1 cellular context compared by ENCODE assay signal in the genomic region with DNA sequence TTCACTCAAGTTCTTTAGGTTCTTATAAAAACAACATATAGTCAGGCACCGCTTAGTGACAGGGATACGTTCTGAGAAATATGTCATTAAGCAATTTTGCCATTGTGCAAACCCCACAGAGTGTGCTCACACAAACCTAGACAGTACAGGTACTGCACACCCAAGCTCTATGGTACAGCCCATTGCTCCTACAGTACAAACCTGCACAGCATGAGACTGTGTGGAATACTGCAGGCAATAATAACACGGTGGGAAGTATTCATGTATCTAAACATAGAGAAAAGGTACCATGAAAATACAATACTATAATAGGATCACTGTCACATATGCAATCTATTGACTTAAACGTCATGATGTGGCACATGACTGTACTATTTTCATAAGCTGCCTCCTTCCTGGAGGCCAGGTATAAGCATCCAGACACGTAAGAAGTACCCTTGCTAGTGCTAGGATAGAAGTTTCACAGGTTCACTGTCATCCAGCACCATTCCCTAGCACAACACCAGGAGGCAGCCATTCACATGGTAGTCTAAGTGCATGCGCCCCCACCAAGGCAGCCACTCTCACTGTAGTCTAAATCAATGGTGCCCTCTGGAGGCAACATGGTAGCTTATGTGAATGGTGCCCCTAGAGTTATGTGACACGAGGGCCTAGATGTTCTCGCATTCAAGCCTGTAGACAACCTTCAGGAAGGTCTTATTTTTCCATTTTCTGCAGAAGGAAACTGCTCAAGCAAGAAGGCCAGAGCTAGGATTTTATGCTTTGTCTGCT.
TF ChIP-seq lines count a peak whose summit lies in the region.

No MANE protein-coding gene starts in this region.

TF ChIP-seq in K562, 482 proteins besides CTCF, POLR2A, EP300 and RAD21 (continued from another document and continues in another):
- TF ChIP-seq, protein P1, sequence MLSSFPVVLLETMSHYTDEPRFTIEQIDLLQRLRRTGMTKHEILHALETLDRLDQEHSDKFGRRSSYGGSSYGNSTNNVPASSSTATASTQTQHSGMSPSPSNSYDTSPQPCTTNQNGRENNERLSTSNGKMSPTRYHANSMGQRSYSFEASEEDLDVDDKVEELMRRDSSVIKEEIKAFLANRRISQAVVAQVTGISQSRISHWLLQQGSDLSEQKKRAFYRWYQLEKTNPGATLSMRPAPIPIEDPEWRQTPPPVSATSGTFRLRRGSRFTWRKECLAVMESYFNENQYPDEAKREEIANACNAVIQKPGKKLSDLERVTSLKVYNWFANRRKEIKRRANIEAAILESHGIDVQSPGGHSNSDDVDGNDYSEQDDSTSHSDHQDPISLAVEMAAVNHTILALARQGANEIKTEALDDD (IDR thresholded peaks at IDR 0.05), result peak; percentile 45; the same call in 1 of the 2 replicates
- TF ChIP-seq ZNF175 (CRISPR knock-in tag; IDR thresholded peaks at IDR 0.05; ENCODE audit: low read depth), result 0 out of 2 replicates have a peak, but pooled peaks have one; percentile 30
- no peak for TF ChIP-seq MED1 (CRISPR knock-in tag; IDR thresholded peaks at IDR 0.05; ENCODE audit: borderline replicate concordance)
- no peak for TF ChIP-seq FOXJ3 (CRISPR knock-in tag; IDR thresholded peaks at IDR 0.05)
- TF ChIP-seq, protein P2, sequence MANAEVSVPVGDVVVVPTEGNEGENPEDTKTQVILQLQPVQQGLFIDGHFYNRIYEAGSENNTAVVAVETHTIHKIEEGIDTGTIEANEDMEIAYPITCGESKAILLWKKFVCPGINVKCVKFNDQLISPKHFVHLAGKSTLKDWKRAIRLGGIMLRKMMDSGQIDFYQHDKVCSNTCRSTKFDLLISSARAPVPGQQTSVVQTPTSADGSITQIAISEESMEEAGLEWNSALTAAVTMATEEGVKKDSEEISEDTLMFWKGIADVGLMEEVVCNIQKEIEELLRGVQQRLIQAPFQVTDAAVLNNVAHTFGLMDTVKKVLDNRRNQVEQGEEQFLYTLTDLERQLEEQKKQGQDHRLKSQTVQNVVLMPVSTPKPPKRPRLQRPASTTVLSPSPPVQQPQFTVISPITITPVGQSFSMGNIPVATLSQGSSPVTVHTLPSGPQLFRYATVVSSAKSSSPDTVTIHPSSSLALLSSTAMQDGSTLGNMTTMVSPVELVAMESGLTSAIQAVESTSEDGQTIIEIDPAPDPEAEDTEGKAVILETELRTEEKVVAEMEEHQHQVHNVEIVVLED (CRISPR knock-in tag; IDR thresholded peaks at IDR 0.05), result no peak
- TF ChIP-seq, protein P3, sequence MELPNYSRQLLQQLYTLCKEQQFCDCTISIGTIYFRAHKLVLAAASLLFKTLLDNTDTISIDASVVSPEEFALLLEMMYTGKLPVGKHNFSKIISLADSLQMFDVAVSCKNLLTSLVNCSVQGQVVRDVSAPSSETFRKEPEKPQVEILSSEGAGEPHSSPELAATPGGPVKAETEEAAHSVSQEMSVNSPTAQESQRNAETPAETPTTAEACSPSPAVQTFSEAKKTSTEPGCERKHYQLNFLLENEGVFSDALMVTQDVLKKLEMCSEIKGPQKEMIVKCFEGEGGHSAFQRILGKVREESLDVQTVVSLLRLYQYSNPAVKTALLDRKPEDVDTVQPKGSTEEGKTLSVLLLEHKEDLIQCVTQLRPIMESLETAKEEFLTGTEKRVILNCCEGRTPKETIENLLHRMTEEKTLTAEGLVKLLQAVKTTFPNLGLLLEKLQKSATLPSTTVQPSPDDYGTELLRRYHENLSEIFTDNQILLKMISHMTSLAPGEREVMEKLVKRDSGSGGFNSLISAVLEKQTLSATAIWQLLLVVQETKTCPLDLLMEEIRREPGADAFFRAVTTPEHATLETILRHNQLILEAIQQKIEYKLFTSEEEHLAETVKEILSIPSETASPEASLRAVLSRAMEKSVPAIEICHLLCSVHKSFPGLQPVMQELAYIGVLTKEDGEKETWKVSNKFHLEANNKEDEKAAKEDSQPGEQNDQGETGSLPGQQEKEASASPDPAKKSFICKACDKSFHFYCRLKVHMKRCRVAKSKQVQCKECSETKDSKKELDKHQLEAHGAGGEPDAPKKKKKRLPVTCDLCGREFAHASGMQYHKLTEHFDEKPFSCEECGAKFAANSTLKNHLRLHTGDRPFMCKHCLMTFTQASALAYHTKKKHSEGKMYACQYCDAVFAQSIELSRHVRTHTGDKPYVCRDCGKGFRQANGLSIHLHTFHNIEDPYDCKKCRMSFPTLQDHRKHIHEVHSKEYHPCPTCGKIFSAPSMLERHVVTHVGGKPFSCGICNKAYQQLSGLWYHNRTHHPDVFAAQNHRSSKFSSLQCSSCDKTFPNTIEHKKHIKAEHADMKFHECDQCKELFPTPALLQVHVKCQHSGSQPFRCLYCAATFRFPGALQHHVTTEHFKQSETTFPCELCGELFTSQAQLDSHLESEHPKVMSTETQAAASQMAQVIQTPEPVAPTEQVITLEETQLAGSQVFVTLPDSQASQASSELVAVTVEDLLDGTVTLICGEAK (IDR thresholded peaks at IDR 0.05), result no peak; the same call in 1 of the 2 replicates
- TF ChIP-seq, protein P3 (CRISPR knock-in tag; IDR thresholded peaks at IDR 0.05), result no peak
- peak; percentile 63; the same call in 1 of the 2 replicates for TF ChIP-seq ZNF212 (CRISPR knock-in tag; IDR thresholded peaks at IDR 0.05)
- TF ChIP-seq FOXM1 (IDR thresholded peaks at IDR 0.05; ENCODE audit: low read depth), result no peak; the same call in 1 of the 2 replicates
- TF ChIP-seq FOXM1 (CRISPR knock-in tag; IDR thresholded peaks at IDR 0.05; ENCODE audit: low read depth), result no peak
- 0 out of 2 replicates have a peak, but pooled peaks have one; percentile 35 for TF ChIP-seq CEBPG (CRISPR knock-in tag; IDR thresholded peaks at IDR 0.05)
- TF ChIP-seq CEBPG (tag; conservative IDR thresholded peaks at IDR 0.05 in 1 of 2, IDR thresholded peaks at IDR 0.05 in 1 of 2), result no peak
- peak; percentile 66 for TF ChIP-seq TOE1 (IDR thresholded peaks at IDR 0.05; ENCODE audit: borderline replicate concordance)
- no peak for TF ChIP-seq TOE1 (CRISPR knock-in tag; IDR thresholded peaks at IDR 0.05; ENCODE audit: borderline replicate concordance, low read depth)
- no peak for TF ChIP-seq KDM4B (IDR thresholded peaks at IDR 0.05; ENCODE audit: borderline replicate concordance in 2 of 2, low read depth in 1 of 2)
- TF ChIP-seq TCFL5 (CRISPR knock-in tag; conservative IDR thresholded peaks at IDR 0.05), result peak; percentile 59; the same call in 1 of the 2 replicates
- TF ChIP-seq, protein P4, sequence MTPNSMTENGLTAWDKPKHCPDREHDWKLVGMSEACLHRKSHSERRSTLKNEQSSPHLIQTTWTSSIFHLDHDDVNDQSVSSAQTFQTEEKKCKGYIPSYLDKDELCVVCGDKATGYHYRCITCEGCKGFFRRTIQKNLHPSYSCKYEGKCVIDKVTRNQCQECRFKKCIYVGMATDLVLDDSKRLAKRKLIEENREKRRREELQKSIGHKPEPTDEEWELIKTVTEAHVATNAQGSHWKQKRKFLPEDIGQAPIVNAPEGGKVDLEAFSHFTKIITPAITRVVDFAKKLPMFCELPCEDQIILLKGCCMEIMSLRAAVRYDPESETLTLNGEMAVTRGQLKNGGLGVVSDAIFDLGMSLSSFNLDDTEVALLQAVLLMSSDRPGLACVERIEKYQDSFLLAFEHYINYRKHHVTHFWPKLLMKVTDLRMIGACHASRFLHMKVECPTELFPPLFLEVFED (CRISPR knock-in tag; conservative IDR thresholded peaks at IDR 0.05), result 0 out of 2 replicates have a peak, but pooled peaks have one; percentile 41
- TF ChIP-seq ZNF75A (CRISPR knock-in tag; IDR thresholded peaks at IDR 0.05), result no peak
- no peak for TF ChIP-seq ZNF140 (CRISPR knock-in tag; IDR thresholded peaks at IDR 0.05)
- TF ChIP-seq, protein P5, sequence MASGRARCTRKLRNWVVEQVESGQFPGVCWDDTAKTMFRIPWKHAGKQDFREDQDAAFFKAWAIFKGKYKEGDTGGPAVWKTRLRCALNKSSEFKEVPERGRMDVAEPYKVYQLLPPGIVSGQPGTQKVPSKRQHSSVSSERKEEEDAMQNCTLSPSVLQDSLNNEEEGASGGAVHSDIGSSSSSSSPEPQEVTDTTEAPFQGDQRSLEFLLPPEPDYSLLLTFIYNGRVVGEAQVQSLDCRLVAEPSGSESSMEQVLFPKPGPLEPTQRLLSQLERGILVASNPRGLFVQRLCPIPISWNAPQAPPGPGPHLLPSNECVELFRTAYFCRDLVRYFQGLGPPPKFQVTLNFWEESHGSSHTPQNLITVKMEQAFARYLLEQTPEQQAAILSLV (tag; IDR thresholded peaks at IDR 0.05), result no peak
- no peak for TF ChIP-seq ZNF551 (CRISPR knock-in tag; IDR thresholded peaks at IDR 0.05)
- no peak for TF ChIP-seq ZNF699 (CRISPR knock-in tag; IDR thresholded peaks at IDR 0.05; ENCODE audit: insufficient replicate concordance)
- TF ChIP-seq, protein P6, sequence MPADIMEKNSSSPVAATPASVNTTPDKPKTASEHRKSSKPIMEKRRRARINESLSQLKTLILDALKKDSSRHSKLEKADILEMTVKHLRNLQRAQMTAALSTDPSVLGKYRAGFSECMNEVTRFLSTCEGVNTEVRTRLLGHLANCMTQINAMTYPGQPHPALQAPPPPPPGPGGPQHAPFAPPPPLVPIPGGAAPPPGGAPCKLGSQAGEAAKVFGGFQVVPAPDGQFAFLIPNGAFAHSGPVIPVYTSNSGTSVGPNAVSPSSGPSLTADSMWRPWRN (IDR thresholded peaks at IDR 0.05; ENCODE audit: low read depth), result no peak
- TF ChIP-seq EZH2 (IDR thresholded peaks at IDR 0.05; ENCODE audit: borderline replicate concordance, low read depth, low read length), result no peak
- no peak for TF ChIP-seq DPF2 (IDR thresholded peaks at IDR 0.05)
- no peak for TF ChIP-seq RHOXF2B (CRISPR knock-in tag; conservative IDR thresholded peaks at IDR 0.05)
- TF ChIP-seq ZBTB17 (CRISPR knock-in tag; IDR thresholded peaks at IDR 0.05), result peak; percentile 71; the same call in 1 of the 2 replicates
- 0 out of 2 replicates have a peak, but pooled peaks have one; percentile 22 for TF ChIP-seq TEAD2 (tag; IDR thresholded peaks at IDR 0.05)
- TF ChIP-seq, protein P7, sequence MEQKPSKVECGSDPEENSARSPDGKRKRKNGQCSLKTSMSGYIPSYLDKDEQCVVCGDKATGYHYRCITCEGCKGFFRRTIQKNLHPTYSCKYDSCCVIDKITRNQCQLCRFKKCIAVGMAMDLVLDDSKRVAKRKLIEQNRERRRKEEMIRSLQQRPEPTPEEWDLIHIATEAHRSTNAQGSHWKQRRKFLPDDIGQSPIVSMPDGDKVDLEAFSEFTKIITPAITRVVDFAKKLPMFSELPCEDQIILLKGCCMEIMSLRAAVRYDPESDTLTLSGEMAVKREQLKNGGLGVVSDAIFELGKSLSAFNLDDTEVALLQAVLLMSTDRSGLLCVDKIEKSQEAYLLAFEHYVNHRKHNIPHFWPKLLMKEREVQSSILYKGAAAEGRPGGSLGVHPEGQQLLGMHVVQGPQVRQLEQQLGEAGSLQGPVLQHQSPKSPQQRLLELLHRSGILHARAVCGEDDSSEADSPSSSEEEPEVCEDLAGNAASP (IDR thresholded peaks at IDR 0.05), result no peak
- no peak for TF ChIP-seq HEY1 (CRISPR knock-in tag; IDR thresholded peaks at IDR 0.05; ENCODE audit: borderline replicate concordance)
- no peak for TF ChIP-seq TCF3 (CRISPR knock-in tag; IDR thresholded peaks at IDR 0.05)
- TF ChIP-seq, protein P8, sequence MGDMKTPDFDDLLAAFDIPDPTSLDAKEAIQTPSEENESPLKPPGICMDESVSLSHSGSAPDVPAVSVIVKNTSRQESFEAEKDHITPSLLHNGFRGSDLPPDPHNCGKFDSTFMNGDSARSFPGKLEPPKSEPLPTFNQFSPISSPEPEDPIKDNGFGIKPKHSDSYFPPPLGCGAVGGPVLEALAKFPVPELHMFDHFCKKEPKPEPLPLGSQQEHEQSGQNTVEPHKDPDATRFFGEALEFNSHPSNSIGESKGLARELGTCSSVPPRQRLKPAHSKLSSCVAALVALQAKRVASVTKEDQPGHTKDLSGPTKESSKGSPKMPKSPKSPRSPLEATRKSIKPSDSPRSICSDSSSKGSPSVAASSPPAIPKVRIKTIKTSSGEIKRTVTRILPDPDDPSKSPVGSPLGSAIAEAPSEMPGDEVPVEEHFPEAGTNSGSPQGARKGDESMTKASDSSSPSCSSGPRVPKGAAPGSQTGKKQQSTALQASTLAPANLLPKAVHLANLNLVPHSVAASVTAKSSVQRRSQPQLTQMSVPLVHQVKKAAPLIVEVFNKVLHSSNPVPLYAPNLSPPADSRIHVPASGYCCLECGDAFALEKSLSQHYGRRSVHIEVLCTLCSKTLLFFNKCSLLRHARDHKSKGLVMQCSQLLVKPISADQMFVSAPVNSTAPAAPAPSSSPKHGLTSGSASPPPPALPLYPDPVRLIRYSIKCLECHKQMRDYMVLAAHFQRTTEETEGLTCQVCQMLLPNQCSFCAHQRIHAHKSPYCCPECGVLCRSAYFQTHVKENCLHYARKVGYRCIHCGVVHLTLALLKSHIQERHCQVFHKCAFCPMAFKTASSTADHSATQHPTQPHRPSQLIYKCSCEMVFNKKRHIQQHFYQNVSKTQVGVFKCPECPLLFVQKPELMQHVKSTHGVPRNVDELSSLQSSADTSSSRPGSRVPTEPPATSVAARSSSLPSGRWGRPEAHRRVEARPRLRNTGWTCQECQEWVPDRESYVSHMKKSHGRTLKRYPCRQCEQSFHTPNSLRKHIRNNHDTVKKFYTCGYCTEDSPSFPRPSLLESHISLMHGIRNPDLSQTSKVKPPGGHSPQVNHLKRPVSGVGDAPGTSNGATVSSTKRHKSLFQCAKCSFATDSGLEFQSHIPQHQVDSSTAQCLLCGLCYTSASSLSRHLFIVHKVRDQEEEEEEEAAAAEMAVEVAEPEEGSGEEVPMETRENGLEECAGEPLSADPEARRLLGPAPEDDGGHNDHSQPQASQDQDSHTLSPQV (IDR thresholded peaks at IDR 0.05), result peak; percentile 93
- peak; percentile 48 for TF ChIP-seq ZFP36 (IDR thresholded peaks at IDR 0.05; ENCODE audit: low read depth, low read length, partially characterized antibody)
